ENCODE assay signal across 13 cellular contexts in genomic region chrX:38929966-38930421, GRCh38.
DNase-seq lines count a peak whose midpoint lies in the region; ATAC-seq, FAIRE-seq and TF ChIP-seq lines count a peak whose summit lies in the region.
"Had no signal": no experiment of that assay in that cellular context is flagged by ENCODE, and none has a peak within 500 bp of the region (broad histone marks: within the 10 kb centered on the region; RNA-seq: fewer than 3 reads in every experiment).

No MANE protein-coding gene starts in this region.

- H3K9me3 ChIP-seq in astrocyte (ENCODE audit: insufficient read depth, low read depth, low read length) (no peaks in the 10 kb centered on the region), keratinocyte (ENCODE audit: control insufficient read depth, low read depth, low read length) (no peaks in the 10 kb centered on the region)
- H3K9me3 ChIP-seq: adrenal gland, suprapubic skin had no signal

- peak; percentile 82 for DNase-seq in HCEC 1CT
- peak; percentile 69 for DNase-seq in astrocyte (ENCODE audit: low read depth)
- peak; percentile 5 for DNase-seq in keratinocyte (ENCODE audit: low read depth, low spot score)
- DNase-seq in sciatic nerve (ENCODE audit: low spot score): no peak
- DNase-seq in NCI-H2227 (lab: John Stamatoyannopoulos, UW; ENCODE audit: unreplicated experiment): no peak
- DNase-seq in osteocyte (ENCODE audit: extremely low spot score, unreplicated experiment): no peak
- DNase-seq: activated CD8-positive, alpha-beta T cell treated with anti-CD3 and anti-CD28 coated beads, Interleukin-2, amount 10 ng/mL, durations not matched to agents 7 days and 5 days; midbrain had no signal

- no peaks in the 10 kb centered on the region for H3K9me3 Mint-ChIP-seq in astrocyte (ENCODE audit: unreplicated experiment)
- peaks cover 8% of the 10 kb centered on the region for H3K9me3 Mint-ChIP-seq in osteocyte (ENCODE audit: unreplicated experiment)

- H3K27ac ChIP-seq in ACC112 (ENCODE audit: low read depth, low read length) (peak overlapping the region; percentile 10; the same call in 1 of the 2 replicates), astrocyte (ENCODE audit: low read depth, low read length) (no peak overlapping the region), keratinocyte (ENCODE audit: control insufficient read depth, insufficient read depth, low read length) (no peak overlapping the region)
- H3K27ac ChIP-seq: HL-60, suprapubic skin had no signal

- H3K27ac Mint-ChIP-seq in astrocyte (ENCODE audit: unreplicated experiment): no peak overlapping the region
- H3K27ac Mint-ChIP-seq in osteocyte (ENCODE audit: unreplicated experiment): no peak overlapping the region
- H3K27ac Mint-ChIP-seq: activated CD8-positive, alpha-beta T cell treated with anti-CD3 and anti-CD28 coated beads, Interleukin-2, amount 10 ng/mL, durations not matched to agents 7 days and 5 days had no signal

- TF ChIP-seq CTCF in astrocyte (IDR thresholded peaks at IDR 0.05; ENCODE audit: insufficient read depth, low read depth, low read length) (no peak), keratinocyte (optimal IDR thresholded peaks at IDR 0.05 in 1 of 3, IDR thresholded peaks at IDR 0.05 in 1 of 3, conservative IDR thresholded peaks at IDR 0.05 in 1 of 3; ENCODE audit: extremely low read depth in 1 of 3, insufficient read depth in 2 of 3, low read length in 3 of 3) (no peak), osteocyte (IDR thresholded peaks at IDR 0.05) (no peak)

- no peaks in the 10 kb centered on the region for H3K9me1 ChIP-seq in keratinocyte (ENCODE audit: control insufficient read depth, extremely low read depth, insufficient read depth, low read length)

- no peaks in the 10 kb centered on the region for H3K27me3 ChIP-seq in ACC112 (ENCODE audit: insufficient read depth, low read length)
- no peaks in the 10 kb centered on the region for H3K27me3 ChIP-seq in astrocyte (ENCODE audit: insufficient read depth, low read length)
- H3K27me3 ChIP-seq in keratinocyte (ENCODE audit: control insufficient read depth, extremely low read depth, insufficient read depth, low read length): no peaks in the 10 kb centered on the region
- H3K27me3 ChIP-seq: adrenal gland, suprapubic skin had no signal

- H2AFZ ChIP-seq in ACC112 (ENCODE audit: low read length, unreplicated experiment) (no peak overlapping the region), astrocyte (ENCODE audit: low read depth, low read length) (no peak overlapping the region), keratinocyte (ENCODE audit: control insufficient read depth, low read length) (no peak overlapping the region)

- H3K4me3 Mint-ChIP-seq in astrocyte (ENCODE audit: unreplicated experiment): no peak overlapping the region
- no peak overlapping the region for H3K4me3 Mint-ChIP-seq in osteocyte (ENCODE audit: unreplicated experiment)
- H3K4me3 Mint-ChIP-seq: activated CD8-positive, alpha-beta T cell treated with anti-CD3 and anti-CD28 coated beads, Interleukin-2, amount 10 ng/mL, durations not matched to agents 7 days and 5 days had no signal

- H3K4me3 ChIP-seq in ACC112 (ENCODE audit: low read depth, low read length) (no peak overlapping the region), astrocyte (ENCODE audit: insufficient read depth, low read depth, low read length) (no peak overlapping the region), keratinocyte (ENCODE audit: control insufficient read depth in 2 of 3, extremely low read depth in 1 of 3, insufficient read depth in 2 of 3, low read depth in 1 of 3, low read length in 3 of 3) (no peak overlapping the region)
- H3K4me3 ChIP-seq: adrenal gland, suprapubic skin had no signal

- FAIRE-seq in astrocyte (lab: Jason Lieb, UNC) (peak; percentile 79), keratinocyte (lab: Jason Lieb, UNC) (no peak)

- H3K36me3 ChIP-seq in ACC112 (ENCODE audit: insufficient read depth, low read length) (no peaks in the 10 kb centered on the region), astrocyte (ENCODE audit: insufficient read depth, low read length) (no peaks in the 10 kb centered on the region), keratinocyte (ENCODE audit: control insufficient read depth in 2 of 2, extremely low read depth in 1 of 2, insufficient read depth in 2 of 2, low read length in 2 of 2) (no peaks in the 10 kb centered on the region)
- H3K36me3 ChIP-seq: adrenal gland, suprapubic skin had no signal

- H3K79me2 ChIP-seq in ACC112 (ENCODE audit: control insufficient read depth, insufficient read depth, low read length, unreplicated experiment) (no peaks in the 10 kb centered on the region), astrocyte (ENCODE audit: insufficient read depth, low read length) (no peaks in the 10 kb centered on the region), keratinocyte (ENCODE audit: control insufficient read depth, insufficient read depth, low read length) (no peaks in the 10 kb centered on the region)

- ATAC-seq in GM18870 (IDR thresholded peaks at IDR 0.05; ENCODE audit: unreplicated experiment): no peak
- ATAC-seq in sciatic nerve: no peak
- ATAC-seq: activated CD8-positive, alpha-beta T cell treated with anti-CD3 and anti-CD28 coated beads, Interleukin-2, amount 10 ng/mL, durations not matched to agents 7 days and 5 days had no signal

- no peaks in the 10 kb centered on the region for H3K27me3 Mint-ChIP-seq in astrocyte (ENCODE audit: low read depth, unreplicated experiment)
- H3K27me3 Mint-ChIP-seq in osteocyte (ENCODE audit: unreplicated experiment): no peaks in the 10 kb centered on the region

- intact Hi-C loops in sciatic nerve (cut with DNase I): no loop called here

- H3K9ac ChIP-seq in astrocyte (ENCODE audit: low read length) (no peak overlapping the region), keratinocyte (ENCODE audit: control insufficient read depth, extremely low read depth, insufficient read depth, low read length) (no peak overlapping the region)

- H3K36me3 Mint-ChIP-seq in astrocyte (ENCODE audit: low read depth, unreplicated experiment): no peaks in the 10 kb centered on the region
- H3K36me3 Mint-ChIP-seq in osteocyte (ENCODE audit: unreplicated experiment): no peaks in the 10 kb centered on the region

- H3K4me1 ChIP-seq in ACC112 (ENCODE audit: control insufficient read depth, insufficient read depth, low read length, unreplicated experiment) (no peaks in the 10 kb centered on the region), astrocyte (ENCODE audit: insufficient read depth, low read length) (no peaks in the 10 kb centered on the region), keratinocyte (ENCODE audit: control insufficient read depth, extremely low read depth, insufficient read depth, low read length) (no peaks in the 10 kb centered on the region)
- H3K4me1 ChIP-seq: adrenal gland, suprapubic skin had no signal

- H3K4me1 Mint-ChIP-seq in astrocyte (ENCODE audit: low read depth, unreplicated experiment): peaks cover 1% of the 10 kb centered on the region
- H3K4me1 Mint-ChIP-seq in osteocyte (ENCODE audit: unreplicated experiment): no peaks in the 10 kb centered on the region

- H3K4me2 ChIP-seq in astrocyte (ENCODE audit: low read length) (peak overlapping the region; percentile 5), keratinocyte (ENCODE audit: control insufficient read depth, extremely low read depth, insufficient read depth, low read depth, low read length) (no peak overlapping the region)

- H4K20me1 ChIP-seq in astrocyte (ENCODE audit: insufficient read depth, low read length): no peaks in the 10 kb centered on the region
- H4K20me1 ChIP-seq in keratinocyte (ENCODE audit: control insufficient read depth, extremely low read depth, insufficient read depth, low read length): no peaks in the 10 kb centered on the region

- dilution Hi-C loops in keratinocyte (cut with MboI; ENCODE audit: extremely low pct_ligation_motif_present, low sequenced_read_pairs): no loop called here

Comparison
In these comparisons a context has a peak if more than half of its experiments do, and no peak if none do; other contexts are left out.
1. DNase-seq: peak in HCEC 1CT (single experiment), astrocyte (single experiment) and keratinocyte (single experiment); none in sciatic nerve (single experiment), NCI-H2227 (single experiment) and osteocyte (single experiment).